Comparison of ENCODE assay signal across 8 cellular contexts in genomic region chr10:91923371-91924211, GRCh38. TPM values are rescaled to one million over a fixed set of nuclear protein-coding genes. Genes with fewer than 3 reads are reported as not detected.
A peak's percentile ranks its signal among the peaks of the same experiment; 100 is the strongest.
DNase-seq lines count a peak whose midpoint lies in the region; ATAC-seq and TF ChIP-seq lines count a peak whose summit lies in the region.

TSS of gene BTAF1 (plus strand) at chr10:91923770. CDS start at chr10:91924077, 307 bp downstream.

- peak; percentile 98 for ATAC-seq in HG02798 (IDR thresholded peaks at IDR 0.05; ENCODE audit: poor library complexity, unreplicated experiment)

- no peaks in the 10 kb centered on the region for H3K27me3 ChIP-seq in right atrium auricular region
- H3K27me3 ChIP-seq in uterus = no peaks in the 10 kb centered on the region

- H3K27ac ChIP-seq in angular gyrus (ENCODE audit: low read depth, low read length) = peak within 1 kb of the TSS; percentile 81
- H3K27ac ChIP-seq in right atrium auricular region = peak within 1 kb of the TSS; percentile 98 to 99
- H3K27ac ChIP-seq in uterus = peak within 1 kb of the TSS; percentile 95 to 96

- H3K4me1 ChIP-seq in right atrium auricular region = peaks cover 0 to 32% of the 10 kb centered on the region in 2 donors
- no peaks in the 10 kb centered on the region for H3K4me1 ChIP-seq in uterus

- peak within 1 kb of the TSS; percentile 88 to 92 for H3K4me3 ChIP-seq in right atrium auricular region
- H3K4me3 ChIP-seq in uterus = peak within 1 kb of the TSS; percentile 75 to 94

- no peaks in the 10 kb centered on the region for H3K36me3 ChIP-seq in right atrium auricular region
- H3K36me3 ChIP-seq in uterus = no peaks in the 10 kb centered on the region

- in situ Hi-C loops in GM13976 (cut with MboI; ENCODE audit: low sequenced_read_pairs, unreplicated experiment) = loop anchor here (10.0 kb wide), 1 partner anchor 529 kb away; no protein-coding TSS in a partner anchor

- intact Hi-C loops in uterus (cut with DNase I; ENCODE audit: low total_unique reads) = no loop called here

- TF ChIP-seq CTCF in GM13976 (IDR thresholded peaks at IDR 0.05; ENCODE audit: borderline replicate concordance, control extremely low read depth, extremely low read depth, insufficient read depth, missing control alignments) (no peak), right atrium auricular region (IDR thresholded peaks at IDR 0.05) (no peak), uterus (IDR thresholded peaks at IDR 0.05) (no peak)

- H3K9me3 ChIP-seq in right atrium auricular region (peaks cover 0 to 9% of the 10 kb centered on the region in 2 donors), uterus (no peaks in the 10 kb centered on the region)

- peak; percentile 92 for DNase-seq in GM13976 (ENCODE audit: low spot score)
- peak; percentile 91 for DNase-seq in NCI-H1436 (lab: John Stamatoyannopoulos, UW)
- DNase-seq in T-helper 2 cell = peak; percentile 79 to 98 (median 88)
- peak; percentile 92 for DNase-seq in right atrium auricular region (ENCODE audit: low spot score)
- peak; percentile 75 for DNase-seq in pulmonary artery endothelial cell (ENCODE audit: low read depth, low spot score)
- peak; percentile 89 to 91 for DNase-seq in uterus

- peak; percentile 92 to 95 for TF ChIP-seq POLR2A in uterus (IDR thresholded peaks at IDR 0.05)

RNA-seq across cellular contexts. Expression of gene BTAF1, which starts in this region (rescaled TPM):
- total RNA-seq in right atrium auricular region = 10 to 100 TPM; 11.8 to 12.7 TPM
- total RNA-seq in pulmonary artery endothelial cell = 30.6 and 36.5 TPM in 2 replicates
- total RNA-seq in uterus = 10 to 100 TPM; 31.8 to 95.8 (median 51.5) TPM

Comparison
In these comparisons a context has a peak if more than half of its experiments do, and no peak if none do; other contexts are left out.
1. Peak in every context shown above with its lines: DNase-seq, ATAC-seq, H3K4me3 ChIP-seq and H3K27ac ChIP-seq.